In genomic region chr3:111717601-111718000, GRCh38 we compare ENCODE assay signal across 1 cellular context.
TF ChIP-seq lines count a peak whose summit lies in the region.

No MANE protein-coding gene starts in this region.

TF ChIP-seq in H1, 55 proteins besides CTCF, POLR2A, EP300 and RAD21 (continued from another document):
- TF ChIP-seq ATF2 (IDR thresholded peaks at IDR 0.05; ENCODE audit: low read length) (no peak), TBP (IDR thresholded peaks at IDR 0.05; ENCODE audit: low read depth, low read length) (no peak), KDM1A (IDR thresholded peaks at IDR 0.05; ENCODE audit: borderline replicate concordance, low read length) (no peak), TAF7 (optimal IDR thresholded peaks at IDR 0.05; ENCODE audit: borderline replicate concordance, low read depth, low read length) (no peak), BACH1 (IDR thresholded peaks at IDR 0.05; ENCODE audit: low read length) (0 out of 2 replicates have a peak, but pooled peaks have one; percentile 50)
